8 cellular contexts compared by ENCODE assay signal in genomic region chr4:95548738-95549245, GRCh38. TPM values are rescaled to one million over a fixed set of nuclear protein-coding genes. Genes with fewer than 3 reads are reported as not detected.
DNase-seq lines count a peak whose midpoint lies in the region; ATAC-seq and TF ChIP-seq lines count a peak whose summit lies in the region.

Gene UNC5C (minus strand): TSS chr4:95548973.

- intact Hi-C loops in activated T-helper 2 cell treated with anti-CD3 and anti-CD28 coated beads, Interferon-gamma antibody, Interleukin-2, Interleukin-4, amounts not matched to agents 10 μg/mL and 5 μg/mL and 100 μg/mL, durations not matched to agents 14 hours and 24 hours and 36 hours (cut with micrococcal nuclease), result loop anchor here (2.0 kb wide), 2 partner anchors 52 to 392 kb away; no protein-coding TSS in a partner anchor

- no peaks in the 10 kb centered on the region for H3K36me3 ChIP-seq in cardiac muscle cell
- H3K36me3 ChIP-seq in neutrophil, result no peaks in the 10 kb centered on the region

- H3K9me3 Mint-ChIP-seq in activated T-helper 2 cell treated with anti-CD3 and anti-CD28 coated beads, Interferon-gamma antibody, Interleukin-2, Interleukin-4, amounts not matched to agents 10 μg/mL and 5 μg/mL and 100 μg/mL, durations not matched to agents 14 hours and 24 hours and 36 hours, result no peaks in the 10 kb centered on the region

- no peaks in the 10 kb centered on the region for H3K9me3 ChIP-seq in cardiac muscle cell (ENCODE audit: low read depth)
- H3K9me3 ChIP-seq in neutrophil, result no peaks in the 10 kb centered on the region

- peaks cover 26% of the 10 kb centered on the region for H3K4me1 Mint-ChIP-seq in activated T-helper 2 cell treated with anti-CD3 and anti-CD28 coated beads, Interferon-gamma antibody, Interleukin-2, Interleukin-4, amounts not matched to agents 10 μg/mL and 5 μg/mL and 100 μg/mL, durations not matched to agents 14 hours and 24 hours and 36 hours (ENCODE audit: low read depth)

- peak; percentile 16 for DNase-seq in AG08396 (ENCODE audit: low spot score)
- DNase-seq in activated T-helper 2 cell treated with anti-CD3 and anti-CD28 coated beads, Interferon-gamma antibody, Interleukin-2, Interleukin-4, amounts not matched to agents 10 μg/mL and 5 μg/mL and 100 μg/mL, durations not matched to agents 14 hours and 24 hours and 36 hours (ENCODE audit: low spot score), result peak; percentile 9
- peak; percentile 87 to 90 for DNase-seq in cardiac muscle cell (ENCODE audit: low read depth in 1 of 2, low spot score in 1 of 2)
- DNase-seq in DMS153 (lab: John Stamatoyannopoulos, UW), result no peak
- DNase-seq in NCI-H1105 (lab: John Stamatoyannopoulos, UW), result no peak

- no peak within 1 kb of the TSS for H3K27ac Mint-ChIP-seq in activated T-helper 2 cell treated with anti-CD3 and anti-CD28 coated beads, Interferon-gamma antibody, Interleukin-2, Interleukin-4, amounts not matched to agents 10 μg/mL and 5 μg/mL and 100 μg/mL, durations not matched to agents 14 hours and 24 hours and 36 hours

- H3K4me3 Mint-ChIP-seq in activated T-helper 2 cell treated with anti-CD3 and anti-CD28 coated beads, Interferon-gamma antibody, Interleukin-2, Interleukin-4, amounts not matched to agents 10 μg/mL and 5 μg/mL and 100 μg/mL, durations not matched to agents 14 hours and 24 hours and 36 hours (ENCODE audit: low read depth), result peak within 1 kb of the TSS; percentile 89

- H3K4me3 ChIP-seq in cardiac muscle cell (peak within 1 kb of the TSS; percentile 79), neutrophil (ENCODE audit: low read depth in 1 of 2, low read length in 1 of 2) (peak within 1 kb of the TSS; percentile 39 to 47)

- peaks cover 33% of the 10 kb centered on the region for H3K4me1 ChIP-seq in cardiac muscle cell (ENCODE audit: low read depth)
- peaks cover 5 to 14% of the 10 kb centered on the region in 2 experiments for H3K4me1 ChIP-seq in neutrophil (ENCODE audit: control insufficient read depth in 1 of 2, insufficient read depth in 1 of 2, low read depth in 1 of 2, low read length in 1 of 2)

- H3K27ac ChIP-seq in cardiac muscle cell (peak within 1 kb of the TSS; percentile 81), neutrophil (no peak within 1 kb of the TSS)

- peak; percentile 6 for ATAC-seq in HG02642 (IDR thresholded peaks at IDR 0.05; ENCODE audit: poor library complexity, unreplicated experiment)
- ATAC-seq in GM18520 (IDR thresholded peaks at IDR 0.05; ENCODE audit: unreplicated experiment), result no peak

- H3K27me3 ChIP-seq in cardiac muscle cell (no peaks in the 10 kb centered on the region), neutrophil (peaks cover 83% of the 10 kb centered on the region)

- TF ChIP-seq CTCF in cardiac muscle cell (IDR thresholded peaks at IDR 0.05; ENCODE audit: low read depth, low read length), result peak; percentile 11
- TF ChIP-seq CTCF in neutrophil (IDR thresholded peaks at IDR 0.05), result no peak

- no peaks in the 10 kb centered on the region for H3K36me3 Mint-ChIP-seq in activated T-helper 2 cell treated with anti-CD3 and anti-CD28 coated beads, Interferon-gamma antibody, Interleukin-2, Interleukin-4, amounts not matched to agents 10 μg/mL and 5 μg/mL and 100 μg/mL, durations not matched to agents 14 hours and 24 hours and 36 hours (ENCODE audit: low read depth)

- peaks cover 59% of the 10 kb centered on the region for H3K27me3 Mint-ChIP-seq in activated T-helper 2 cell treated with anti-CD3 and anti-CD28 coated beads, Interferon-gamma antibody, Interleukin-2, Interleukin-4, amounts not matched to agents 10 μg/mL and 5 μg/mL and 100 μg/mL, durations not matched to agents 14 hours and 24 hours and 36 hours (ENCODE audit: low read depth)

RNA-seq across cellular contexts. Expression of gene UNC5C, which starts in this region (rescaled TPM):
- 0.11 and 0.14 TPM in 2 replicates for total RNA-seq in activated T-helper 2 cell treated with anti-CD3 and anti-CD28 coated beads, Interferon-gamma antibody, Interleukin-2, Interleukin-4, amounts not matched to agents 10 μg/mL and 5 μg/mL and 100 μg/mL, durations not matched to agents 14 hours and 24 hours and 36 hours
- 25.9 and 28.4 TPM in 2 replicates for total RNA-seq in cardiac muscle cell
- polyA plus RNA-seq in cardiac muscle cell, result 11.0 and 13.4 TPM in 2 replicates

Comparison
In these comparisons a context has a peak if more than half of its experiments do, and no peak if none do; other contexts are left out.
1. RNA of gene UNC5C (total RNA-seq): 25.9 to 28.4 TPM in cardiac muscle cell; 0.11 to 0.14 TPM in activated T-helper 2 cell treated with anti-CD3 and anti-CD28 coated beads, Interferon-gamma antibody, Interleukin-2, Interleukin-4, amounts not matched to agents 10 μg/mL and 5 μg/mL and 100 μg/mL, durations not matched to agents 14 hours and 24 hours and 36 hours; every median in the first group is over 10 times any median in the second.
2. Peak in DNase-seq in activated T-helper 2 cell treated with anti-CD3 and anti-CD28 coated beads, Interferon-gamma antibody, Interleukin-2, Interleukin-4, amounts not matched to agents 10 μg/mL and 5 μg/mL and 100 μg/mL, durations not matched to agents 14 hours and 24 hours and 36 hours; RNA of the gene not detected or under 1 TPM.
3. DNase-seq: peak in AG08396 (single experiment) and cardiac muscle cell (2 of 2); none in DMS153 (single experiment) and NCI-H1105 (single experiment).